In genomic region chr2:129085386-129085785, GRCh38 we compare ENCODE assay signal across 7 cellular contexts.
"Had no signal": no experiment of that assay in that cellular context is flagged by ENCODE, and none has a peak within 500 bp of the region (broad histone marks: within the 10 kb centered on the region; RNA-seq: fewer than 3 reads in every experiment).

No MANE protein-coding gene starts in this region.

- H3K9me3 Mint-ChIP-seq: GM23338, H9, IgD-negative memory B cell had no signal

- H3K36me3 Mint-ChIP-seq: IgD-negative memory B cell had no signal

- H3K4me3 ChIP-seq: GM23338 had no signal

- H3K4me1 Mint-ChIP-seq: IgD-negative memory B cell had no signal

- H2AFZ ChIP-seq: GM23338 had no signal

- H3K4me3 Mint-ChIP-seq: GM23338, H9, IgD-negative memory B cell had no signal

- H3K4me2 ChIP-seq: GM23338 had no signal

- ATAC-seq: GM23338 had no signal

- H3K27ac Mint-ChIP-seq: GM23338, H9, IgD-negative memory B cell had no signal

- FAIRE-seq: H1, H54, HTR-8/SVneo had no signal

- DNase-seq: H9, HCEC 1CT had no signal
